ENCODE assay signal across 17 cellular contexts in the genomic region with DNA sequence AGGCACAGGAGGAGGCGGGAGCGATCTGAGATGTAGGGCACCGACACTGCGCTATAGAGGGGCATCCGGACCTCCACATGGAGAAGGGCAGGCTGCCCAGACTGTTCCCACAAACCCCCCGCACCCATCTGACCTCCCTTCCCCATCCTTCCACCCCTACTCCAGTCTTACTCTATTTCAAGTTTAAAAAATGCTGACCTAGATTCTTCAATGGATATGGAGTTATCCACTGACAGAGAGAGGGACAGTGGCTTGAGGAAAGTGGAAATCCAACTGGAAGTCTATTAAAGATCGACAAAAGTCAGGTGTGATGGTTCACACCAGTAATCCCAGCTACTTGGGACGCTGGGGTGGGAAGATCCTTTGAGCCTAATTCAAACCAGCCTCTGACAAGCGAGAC. TPM values are rescaled to one million over a fixed set of nuclear protein-coding genes. Genes with fewer than 3 reads are reported as not detected.
"Had no signal": no experiment of that assay in that cellular context is flagged by ENCODE, and none has a peak within 500 bp of the region (broad histone marks: within the 10 kb centered on the region; RNA-seq: fewer than 3 reads in every experiment).

No MANE protein-coding gene starts in this region.

- H3K4me1 Mint-ChIP-seq: activated T-helper 17 cell treated with anti-CD3 and anti-CD28 coated beads, Interleukin-2, amount 50 U/mL, for 72 hours had no signal

- H3K4me3 ChIP-seq: left lung, lung, right lobe of liver, thoracic aorta had no signal

- H3K27me3 ChIP-seq: brain microvascular endothelial cell, right lobe of liver had no signal

- FAIRE-seq: small intestine had no signal

- H3K4me1 ChIP-seq: right lobe of liver had no signal

- H3K9me3 ChIP-seq: left lung, right lobe of liver, thoracic aorta had no signal

- H3K27ac ChIP-seq: brain microvascular endothelial cell, left lung, right lobe of liver, thoracic aorta had no signal

- H3K27me3 Mint-ChIP-seq: activated CD4-positive, alpha-beta T cell treated with anti-CD3 and anti-CD28 coated beads, Interleukin-2, amount 10 ng/mL, durations not matched to agents 7 days and 5 days; activated T-helper 17 cell treated with anti-CD3 and anti-CD28 coated beads, Interleukin-2, amount 50 U/mL, for 72 hours; naive thymus-derived CD8-positive, alpha-beta T cell had no signal

- H3K4me3 Mint-ChIP-seq: activated CD4-positive, alpha-beta T cell treated with anti-CD3 and anti-CD28 coated beads, Interleukin-2, amount 10 ng/mL, durations not matched to agents 7 days and 5 days; activated T-helper 17 cell treated with anti-CD3 and anti-CD28 coated beads, Interleukin-2, amount 50 U/mL, for 72 hours; naive thymus-derived CD8-positive, alpha-beta T cell had no signal

- H3K36me3 ChIP-seq: brain microvascular endothelial cell, left lung, right lobe of liver had no signal

- H3K27ac Mint-ChIP-seq: activated CD4-positive, alpha-beta T cell treated with anti-CD3 and anti-CD28 coated beads, Interleukin-2, amount 10 ng/mL, durations not matched to agents 7 days and 5 days; activated naive CD4-positive, alpha-beta T cell treated with anti-CD3 and anti-CD28 coated beads, Interleukin-2, amount 50 U/mL, for 72 hours; activated T-helper 17 cell treated with anti-CD3 and anti-CD28 coated beads, Interleukin-2, amount 50 U/mL, for 72 hours had no signal

- DNase-seq: brain microvascular endothelial cell, caudate nucleus, foreskin melanocyte, hippocampal formation, kidney glomerular epithelial cell, nucleus accumbens had no signal

- H3K9me3 Mint-ChIP-seq: activated CD4-positive, alpha-beta T cell treated with anti-CD3 and anti-CD28 coated beads, Interleukin-2, amount 10 ng/mL, durations not matched to agents 7 days and 5 days; activated naive CD4-positive, alpha-beta T cell treated with anti-CD3 and anti-CD28 coated beads, Interleukin-2, amount 50 U/mL, for 72 hours; activated T-helper 17 cell treated with anti-CD3 and anti-CD28 coated beads, Interleukin-2, amount 50 U/mL, for 72 hours; naive thymus-derived CD8-positive, alpha-beta T cell had no signal

- H3K36me3 Mint-ChIP-seq: naive thymus-derived CD8-positive, alpha-beta T cell had no signal

RNA-seq across cellular contexts. Expression of gene ACTG2, which starts 28.8 kb away (rescaled TPM):
- total RNA-seq: activated CD4-positive, alpha-beta T cell treated with anti-CD3 and anti-CD28 coated beads, Interleukin-2, amount 10 ng/mL, durations not matched to agents 7 days and 5 days; activated T-helper 17 cell treated with anti-CD3 and anti-CD28 coated beads, Interleukin-2, amount 50 U/mL, for 72 hours; dermis blood vessel endothelial cell; naive thymus-derived CD8-positive, alpha-beta T cell; T-helper 2 cell treated with Interferon-gamma antibody and Interleukin-4, amounts not matched to agents 100 ng/mL and 5 ng/mL, for 36 hours had no signal
